1 cellular context compared by ENCODE assay signal in the genomic region with DNA sequence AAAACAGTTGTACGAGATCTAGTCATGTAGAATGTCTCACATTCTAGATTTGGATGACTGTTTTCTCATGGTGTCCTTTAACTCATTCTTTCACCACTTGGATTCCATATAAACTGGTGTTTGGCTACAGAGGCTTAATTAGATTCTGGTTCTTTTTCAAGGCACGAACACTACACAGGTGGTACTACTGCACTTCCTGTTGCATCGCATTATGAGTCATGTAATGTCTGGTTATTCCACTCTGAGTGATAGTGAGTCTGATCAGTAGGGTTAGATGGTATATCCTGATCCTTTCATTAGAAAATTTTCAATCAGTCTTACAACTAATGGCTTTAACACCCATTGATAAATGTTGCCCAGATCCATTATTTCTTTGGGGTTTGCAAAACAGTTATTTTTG.
TF ChIP-seq lines count a peak whose summit lies in the region.

No MANE protein-coding gene starts in this region.

TF ChIP-seq in GM23338, 12 proteins besides CTCF, POLR2A, EP300 and RAD21:
- TF ChIP-seq, protein P1, sequence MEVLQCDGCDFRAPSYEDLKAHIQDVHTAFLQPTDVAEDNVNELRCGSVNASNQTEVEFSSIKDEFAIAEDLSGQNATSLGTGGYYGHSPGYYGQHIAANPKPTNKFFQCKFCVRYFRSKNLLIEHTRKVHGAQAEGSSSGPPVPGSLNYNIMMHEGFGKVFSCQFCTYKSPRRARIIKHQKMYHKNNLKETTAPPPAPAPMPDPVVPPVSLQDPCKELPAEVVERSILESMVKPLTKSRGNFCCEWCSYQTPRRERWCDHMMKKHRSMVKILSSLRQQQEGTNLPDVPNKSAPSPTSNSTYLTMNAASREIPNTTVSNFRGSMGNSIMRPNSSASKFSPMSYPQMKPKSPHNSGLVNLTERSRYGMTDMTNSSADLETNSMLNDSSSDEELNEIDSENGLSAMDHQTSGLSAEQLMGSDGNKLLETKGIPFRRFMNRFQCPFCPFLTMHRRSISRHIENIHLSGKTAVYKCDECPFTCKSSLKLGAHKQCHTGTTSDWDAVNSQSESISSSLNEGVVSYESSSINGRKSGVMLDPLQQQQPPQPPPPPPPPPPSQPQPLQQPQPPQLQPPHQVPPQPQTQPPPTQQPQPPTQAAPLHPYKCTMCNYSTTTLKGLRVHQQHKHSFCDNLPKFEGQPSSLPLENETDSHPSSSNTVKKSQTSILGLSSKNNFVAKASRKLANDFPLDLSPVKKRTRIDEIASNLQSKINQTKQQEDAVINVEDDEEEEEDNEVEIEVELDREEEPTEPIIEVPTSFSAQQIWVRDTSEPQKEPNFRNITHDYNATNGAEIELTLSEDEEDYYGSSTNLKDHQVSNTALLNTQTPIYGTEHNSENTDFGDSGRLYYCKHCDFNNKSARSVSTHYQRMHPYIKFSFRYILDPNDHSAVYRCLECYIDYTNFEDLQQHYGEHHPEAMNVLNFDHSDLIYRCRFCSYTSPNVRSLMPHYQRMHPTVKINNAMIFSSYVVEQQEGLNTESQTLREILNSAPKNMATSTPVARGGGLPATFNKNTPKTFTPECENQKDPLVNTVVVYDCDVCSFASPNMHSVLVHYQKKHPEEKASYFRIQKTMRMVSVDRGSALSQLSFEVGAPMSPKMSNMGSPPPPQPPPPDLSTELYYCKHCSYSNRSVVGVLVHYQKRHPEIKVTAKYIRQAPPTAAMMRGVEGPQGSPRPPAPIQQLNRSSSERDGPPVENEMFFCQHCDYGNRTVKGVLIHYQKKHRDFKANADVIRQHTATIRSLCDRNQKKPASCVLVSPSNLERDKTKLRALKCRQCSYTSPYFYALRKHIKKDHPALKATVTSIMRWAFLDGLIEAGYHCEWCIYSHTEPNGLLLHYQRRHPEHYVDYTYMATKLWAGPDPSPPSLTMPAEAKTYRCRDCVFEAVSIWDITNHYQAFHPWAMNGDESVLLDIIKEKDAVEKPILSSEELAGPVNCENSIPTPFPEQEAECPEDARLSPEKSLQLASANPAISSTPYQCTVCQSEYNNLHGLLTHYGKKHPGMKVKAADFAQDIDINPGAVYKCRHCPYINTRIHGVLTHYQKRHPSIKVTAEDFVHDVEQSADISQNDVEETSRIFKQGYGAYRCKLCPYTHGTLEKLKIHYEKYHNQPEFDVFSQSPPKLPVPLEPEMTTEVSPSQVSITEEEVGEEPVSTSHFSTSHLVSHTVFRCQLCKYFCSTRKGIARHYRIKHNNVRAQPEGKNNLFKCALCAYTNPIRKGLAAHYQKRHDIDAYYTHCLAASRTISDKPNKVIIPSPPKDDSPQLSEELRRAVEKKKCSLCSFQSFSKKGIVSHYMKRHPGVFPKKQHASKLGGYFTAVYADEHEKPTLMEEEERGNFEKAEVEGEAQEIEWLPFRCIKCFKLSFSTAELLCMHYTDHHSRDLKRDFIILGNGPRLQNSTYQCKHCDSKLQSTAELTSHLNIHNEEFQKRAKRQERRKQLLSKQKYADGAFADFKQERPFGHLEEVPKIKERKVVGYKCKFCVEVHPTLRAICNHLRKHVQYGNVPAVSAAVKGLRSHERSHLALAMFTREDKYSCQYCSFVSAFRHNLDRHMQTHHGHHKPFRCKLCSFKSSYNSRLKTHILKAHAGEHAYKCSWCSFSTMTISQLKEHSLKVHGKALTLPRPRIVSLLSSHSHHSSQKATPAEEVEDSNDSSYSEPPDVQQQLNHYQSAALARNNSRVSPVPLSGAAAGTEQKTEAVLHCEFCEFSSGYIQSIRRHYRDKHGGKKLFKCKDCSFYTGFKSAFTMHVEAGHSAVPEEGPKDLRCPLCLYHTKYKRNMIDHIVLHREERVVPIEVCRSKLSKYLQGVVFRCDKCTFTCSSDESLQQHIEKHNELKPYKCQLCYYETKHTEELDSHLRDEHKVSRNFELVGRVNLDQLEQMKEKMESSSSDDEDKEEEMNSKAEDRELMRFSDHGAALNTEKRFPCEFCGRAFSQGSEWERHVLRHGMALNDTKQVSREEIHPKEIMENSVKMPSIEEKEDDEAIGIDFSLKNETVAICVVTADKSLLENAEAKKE (CRISPR knock-in tag; IDR thresholded peaks at IDR 0.05): no peak
- TF ChIP-seq, protein P2, sequence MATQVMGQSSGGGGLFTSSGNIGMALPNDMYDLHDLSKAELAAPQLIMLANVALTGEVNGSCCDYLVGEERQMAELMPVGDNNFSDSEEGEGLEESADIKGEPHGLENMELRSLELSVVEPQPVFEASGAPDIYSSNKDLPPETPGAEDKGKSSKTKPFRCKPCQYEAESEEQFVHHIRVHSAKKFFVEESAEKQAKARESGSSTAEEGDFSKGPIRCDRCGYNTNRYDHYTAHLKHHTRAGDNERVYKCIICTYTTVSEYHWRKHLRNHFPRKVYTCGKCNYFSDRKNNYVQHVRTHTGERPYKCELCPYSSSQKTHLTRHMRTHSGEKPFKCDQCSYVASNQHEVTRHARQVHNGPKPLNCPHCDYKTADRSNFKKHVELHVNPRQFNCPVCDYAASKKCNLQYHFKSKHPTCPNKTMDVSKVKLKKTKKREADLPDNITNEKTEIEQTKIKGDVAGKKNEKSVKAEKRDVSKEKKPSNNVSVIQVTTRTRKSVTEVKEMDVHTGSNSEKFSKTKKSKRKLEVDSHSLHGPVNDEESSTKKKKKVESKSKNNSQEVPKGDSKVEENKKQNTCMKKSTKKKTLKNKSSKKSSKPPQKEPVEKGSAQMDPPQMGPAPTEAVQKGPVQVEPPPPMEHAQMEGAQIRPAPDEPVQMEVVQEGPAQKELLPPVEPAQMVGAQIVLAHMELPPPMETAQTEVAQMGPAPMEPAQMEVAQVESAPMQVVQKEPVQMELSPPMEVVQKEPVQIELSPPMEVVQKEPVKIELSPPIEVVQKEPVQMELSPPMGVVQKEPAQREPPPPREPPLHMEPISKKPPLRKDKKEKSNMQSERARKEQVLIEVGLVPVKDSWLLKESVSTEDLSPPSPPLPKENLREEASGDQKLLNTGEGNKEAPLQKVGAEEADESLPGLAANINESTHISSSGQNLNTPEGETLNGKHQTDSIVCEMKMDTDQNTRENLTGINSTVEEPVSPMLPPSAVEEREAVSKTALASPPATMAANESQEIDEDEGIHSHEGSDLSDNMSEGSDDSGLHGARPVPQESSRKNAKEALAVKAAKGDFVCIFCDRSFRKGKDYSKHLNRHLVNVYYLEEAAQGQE (IDR thresholded peaks at IDR 0.05; ENCODE audit: unreplicated experiment): no peak
- TF ChIP-seq JUNB (IDR thresholded peaks at IDR 0.05; ENCODE audit: unreplicated experiment) (no peak), POLR2AphosphoS5 (IDR thresholded peaks at IDR 0.05; ENCODE audit: low read depth) (no peak), EZH2phosphoT487 (IDR thresholded peaks at IDR 0.05; ENCODE audit: unreplicated experiment) (no peak), CREB1 (CRISPR knock-in tag; IDR thresholded peaks at IDR 0.05; ENCODE audit: low read depth) (no peak), ZNF114 (CRISPR knock-in tag; IDR thresholded peaks at IDR 0.05) (no peak), EZH2 (IDR thresholded peaks at IDR 0.05; ENCODE audit: low read depth, unreplicated experiment) (no peak), NANOG (IDR thresholded peaks at IDR 0.05; ENCODE audit: borderline replicate concordance) (no peak), ZNF331 (CRISPR knock-in tag; IDR thresholded peaks at IDR 0.05; ENCODE audit: low read depth) (no peak), STAT1 (IDR thresholded peaks at IDR 0.05; ENCODE audit: unreplicated experiment) (no peak)
- TF ChIP-seq, protein P3, sequence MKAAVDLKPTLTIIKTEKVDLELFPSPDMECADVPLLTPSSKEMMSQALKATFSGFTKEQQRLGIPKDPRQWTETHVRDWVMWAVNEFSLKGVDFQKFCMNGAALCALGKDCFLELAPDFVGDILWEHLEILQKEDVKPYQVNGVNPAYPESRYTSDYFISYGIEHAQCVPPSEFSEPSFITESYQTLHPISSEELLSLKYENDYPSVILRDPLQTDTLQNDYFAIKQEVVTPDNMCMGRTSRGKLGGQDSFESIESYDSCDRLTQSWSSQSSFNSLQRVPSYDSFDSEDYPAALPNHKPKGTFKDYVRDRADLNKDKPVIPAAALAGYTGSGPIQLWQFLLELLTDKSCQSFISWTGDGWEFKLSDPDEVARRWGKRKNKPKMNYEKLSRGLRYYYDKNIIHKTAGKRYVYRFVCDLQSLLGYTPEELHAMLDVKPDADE (IDR thresholded peaks at IDR 0.05): no peak
